1 cellular context compared by ENCODE assay signal in the genomic region with DNA sequence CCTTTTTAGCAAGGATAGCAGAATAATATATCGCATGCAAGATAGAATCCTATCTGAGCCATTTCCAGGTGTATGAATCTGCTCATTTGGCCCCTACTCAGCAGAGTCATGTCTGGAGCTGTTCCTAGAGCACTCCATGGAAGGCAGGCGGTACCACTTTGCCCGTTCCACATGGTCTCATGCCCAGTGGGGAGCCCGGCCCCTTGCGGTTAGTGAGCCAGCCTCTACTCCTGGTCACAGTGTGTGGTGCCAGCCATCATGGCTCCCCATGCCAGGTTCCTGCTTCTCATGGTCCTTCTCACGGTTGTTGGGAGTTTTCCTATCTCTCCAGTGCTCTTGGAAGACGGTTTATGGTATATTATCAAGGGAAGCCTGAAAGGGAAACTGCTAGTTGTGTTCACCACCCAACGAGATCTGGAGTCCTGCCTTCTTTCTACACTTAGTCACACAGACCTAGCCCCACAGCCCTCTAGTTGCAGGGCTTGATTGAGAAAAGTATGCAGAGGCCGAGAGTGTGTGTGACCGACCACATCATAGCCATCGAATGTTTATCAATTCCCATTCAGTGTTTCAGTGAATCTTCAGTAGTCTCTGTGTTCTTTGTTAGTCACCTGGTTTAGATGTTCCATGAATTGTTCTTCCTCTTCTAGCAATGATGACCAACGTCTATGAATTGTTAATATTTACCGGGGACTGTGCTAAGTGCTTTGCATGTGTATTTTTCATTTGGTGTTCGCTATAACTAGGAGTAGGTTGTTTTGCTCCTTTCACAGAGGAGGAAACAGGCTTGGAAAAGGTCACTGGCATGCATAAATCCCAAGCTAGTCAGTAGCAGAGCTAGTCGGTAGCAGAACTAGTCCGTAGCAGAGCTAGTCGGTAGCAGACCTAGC.
TF ChIP-seq lines count a peak whose summit lies in the region.

No MANE protein-coding gene starts in this region.

TF ChIP-seq in liver, 16 proteins besides CTCF, POLR2A, EP300 and RAD21 (continued from another document):
- TF ChIP-seq, protein P1, sequence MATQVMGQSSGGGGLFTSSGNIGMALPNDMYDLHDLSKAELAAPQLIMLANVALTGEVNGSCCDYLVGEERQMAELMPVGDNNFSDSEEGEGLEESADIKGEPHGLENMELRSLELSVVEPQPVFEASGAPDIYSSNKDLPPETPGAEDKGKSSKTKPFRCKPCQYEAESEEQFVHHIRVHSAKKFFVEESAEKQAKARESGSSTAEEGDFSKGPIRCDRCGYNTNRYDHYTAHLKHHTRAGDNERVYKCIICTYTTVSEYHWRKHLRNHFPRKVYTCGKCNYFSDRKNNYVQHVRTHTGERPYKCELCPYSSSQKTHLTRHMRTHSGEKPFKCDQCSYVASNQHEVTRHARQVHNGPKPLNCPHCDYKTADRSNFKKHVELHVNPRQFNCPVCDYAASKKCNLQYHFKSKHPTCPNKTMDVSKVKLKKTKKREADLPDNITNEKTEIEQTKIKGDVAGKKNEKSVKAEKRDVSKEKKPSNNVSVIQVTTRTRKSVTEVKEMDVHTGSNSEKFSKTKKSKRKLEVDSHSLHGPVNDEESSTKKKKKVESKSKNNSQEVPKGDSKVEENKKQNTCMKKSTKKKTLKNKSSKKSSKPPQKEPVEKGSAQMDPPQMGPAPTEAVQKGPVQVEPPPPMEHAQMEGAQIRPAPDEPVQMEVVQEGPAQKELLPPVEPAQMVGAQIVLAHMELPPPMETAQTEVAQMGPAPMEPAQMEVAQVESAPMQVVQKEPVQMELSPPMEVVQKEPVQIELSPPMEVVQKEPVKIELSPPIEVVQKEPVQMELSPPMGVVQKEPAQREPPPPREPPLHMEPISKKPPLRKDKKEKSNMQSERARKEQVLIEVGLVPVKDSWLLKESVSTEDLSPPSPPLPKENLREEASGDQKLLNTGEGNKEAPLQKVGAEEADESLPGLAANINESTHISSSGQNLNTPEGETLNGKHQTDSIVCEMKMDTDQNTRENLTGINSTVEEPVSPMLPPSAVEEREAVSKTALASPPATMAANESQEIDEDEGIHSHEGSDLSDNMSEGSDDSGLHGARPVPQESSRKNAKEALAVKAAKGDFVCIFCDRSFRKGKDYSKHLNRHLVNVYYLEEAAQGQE (IDR thresholded peaks at IDR 0.05) = no peak
- no peak for TF ChIP-seq FOXA2 (IDR thresholded peaks at IDR 0.05)
